ENCODE assay signal across 21 cellular contexts in genomic region chr11:69659591-69659990, GRCh38. TPM values are rescaled to one million over a fixed set of nuclear protein-coding genes. Genes with fewer than 3 reads are reported as not detected.
"Had no signal": no experiment of that assay in that cellular context is flagged by ENCODE, and none has a peak within 500 bp of the region (broad histone marks: within the 10 kb centered on the region; RNA-seq: fewer than 3 reads in every experiment).

No MANE protein-coding gene starts in this region.

- H3K36me3 ChIP-seq: breast epithelium had no signal

- H3K4me3 ChIP-seq: breast epithelium, gastrocnemius medialis, heart left ventricle, pancreas, sigmoid colon, thoracic aorta, upper lobe of left lung had no signal

- H3K27ac ChIP-seq: breast epithelium, gastrocnemius medialis, heart left ventricle, pancreas, sigmoid colon, thoracic aorta, upper lobe of left lung had no signal

- H3K4me3 Mint-ChIP-seq: activated CD4-positive, alpha-beta memory T cell treated with anti-CD3 and anti-CD28 coated beads, Interleukin-2, amount 10 ng/mL, durations not matched to agents 7 days and 5 days; activated CD8-positive, alpha-beta memory T cell treated with anti-CD3 and anti-CD28 coated beads, Interleukin-2, amount 10 ng/mL, durations not matched to agents 7 days and 5 days; stimulated activated naive B cell treated with anti-CD40 and anti-IgM and Interleukin-4, amounts not matched to agents 10 μg/mL and 1 μg/mL and 100 μg/mL, for 72 hours; T-helper 2 cell treated with Interferon-gamma antibody and Interleukin-4, amounts not matched to agents 5 μg/mL and 100 μg/mL, for 36 hours had no signal

- H3K4me1 Mint-ChIP-seq: activated CD4-positive, alpha-beta memory T cell treated with anti-CD3 and anti-CD28 coated beads, Interleukin-2, amount 10 ng/mL, durations not matched to agents 7 days and 5 days; activated CD8-positive, alpha-beta memory T cell treated with anti-CD3 and anti-CD28 coated beads, Interleukin-2, amount 10 ng/mL, durations not matched to agents 7 days and 5 days had no signal

- H3K4me1 ChIP-seq: breast epithelium, gastrocnemius medialis, pancreas had no signal

- H3K36me3 Mint-ChIP-seq: activated CD8-positive, alpha-beta memory T cell treated with anti-CD3 and anti-CD28 coated beads, Interleukin-2, amount 10 ng/mL, durations not matched to agents 7 days and 5 days had no signal

- H3K27ac Mint-ChIP-seq: activated CD4-positive, alpha-beta memory T cell treated with anti-CD3 and anti-CD28 coated beads, Interleukin-2, amount 10 ng/mL, durations not matched to agents 7 days and 5 days; activated CD8-positive, alpha-beta memory T cell treated with anti-CD3 and anti-CD28 coated beads, Interleukin-2, amount 10 ng/mL, durations not matched to agents 7 days and 5 days; activated T-helper 2 cell treated with anti-CD3 and anti-CD28 coated beads, Interferon-gamma antibody, Interleukin-2, Interleukin-4, amounts not matched to agents 10 μg/mL and 5 μg/mL and 100 μg/mL, durations not matched to agents 14 hours and 24 hours and 36 hours; stimulated activated naive B cell treated with anti-CD40 and anti-IgM and Interleukin-4, amounts not matched to agents 10 μg/mL and 1 μg/mL and 100 μg/mL, for 72 hours; T-helper 2 cell treated with Interferon-gamma antibody and Interleukin-4, amounts not matched to agents 5 μg/mL and 100 μg/mL, for 36 hours had no signal

- ATAC-seq: activated CD8-positive, alpha-beta memory T cell treated with anti-CD3 and anti-CD28 coated beads, Interleukin-2, amount 10 ng/mL, durations not matched to agents 7 days and 5 days; esophagus mucosa; gastrocnemius medialis; heart left ventricle; pancreas; stimulated activated naive B cell treated with anti-CD40 and anti-IgM and Interleukin-4, amounts not matched to agents 10 μg/mL and 1 μg/mL and 100 μg/mL, for 72 hours had no signal

- DNase-seq: activated CD4-positive, alpha-beta memory T cell treated with anti-CD3 and anti-CD28 coated beads, Interleukin-2, amount 10 ng/mL, durations not matched to agents 7 days and 5 days; activated CD4-positive, alpha-beta T cell treated with anti-CD3 and anti-CD28 coated beads for 4 hours; activated CD8-positive, alpha-beta memory T cell treated with anti-CD3 and anti-CD28 coated beads, Interleukin-2, amount 10 ng/mL, durations not matched to agents 7 days and 5 days; activated naive CD4-positive, alpha-beta T cell treated with anti-CD3 and anti-CD28 coated beads, Interleukin-2, amount 50 U/mL, for 16 hours; cerebellar nuclear complex; effector CD4-positive, alpha-beta T cell; mesendoderm; sigmoid colon; stimulated activated naive B cell treated with anti-CD40 and anti-IgM and Interleukin-4, amounts not matched to agents 10 μg/mL and 1 μg/mL and 100 μg/mL, for 72 hours had no signal

- H3K9me3 Mint-ChIP-seq: activated CD4-positive, alpha-beta memory T cell treated with anti-CD3 and anti-CD28 coated beads, Interleukin-2, amount 10 ng/mL, durations not matched to agents 7 days and 5 days; activated T-helper 2 cell treated with anti-CD3 and anti-CD28 coated beads, Interferon-gamma antibody, Interleukin-2, Interleukin-4, amounts not matched to agents 10 μg/mL and 5 μg/mL and 100 μg/mL, durations not matched to agents 14 hours and 24 hours and 36 hours; stimulated activated naive B cell treated with anti-CD40 and anti-IgM and Interleukin-4, amounts not matched to agents 10 μg/mL and 1 μg/mL and 100 μg/mL, for 72 hours; T-helper 2 cell treated with Interferon-gamma antibody and Interleukin-4, amounts not matched to agents 5 μg/mL and 100 μg/mL, for 36 hours had no signal

- H3K27me3 ChIP-seq: breast epithelium, gastrocnemius medialis, heart left ventricle, pancreas, sigmoid colon, upper lobe of left lung had no signal

- H3K9me3 ChIP-seq: breast epithelium, gastrocnemius medialis, heart left ventricle, pancreas, sigmoid colon, thoracic aorta, upper lobe of left lung had no signal

- H3K27me3 Mint-ChIP-seq: activated CD4-positive, alpha-beta memory T cell treated with anti-CD3 and anti-CD28 coated beads, Interleukin-2, amount 10 ng/mL, durations not matched to agents 7 days and 5 days; activated CD8-positive, alpha-beta memory T cell treated with anti-CD3 and anti-CD28 coated beads, Interleukin-2, amount 10 ng/mL, durations not matched to agents 7 days and 5 days; stimulated activated naive B cell treated with anti-CD40 and anti-IgM and Interleukin-4, amounts not matched to agents 10 μg/mL and 1 μg/mL and 100 μg/mL, for 72 hours had no signal

RNA-seq across cellular contexts. Expression of gene FGF19, which starts 44.2 kb away (rescaled TPM):
- total RNA-seq: activated CD4-positive, alpha-beta memory T cell treated with anti-CD3 and anti-CD28 coated beads, Interleukin-2, amount 10 ng/mL, durations not matched to agents 7 days and 5 days; activated CD8-positive, alpha-beta memory T cell treated with anti-CD3 and anti-CD28 coated beads, Interleukin-2, amount 10 ng/mL, durations not matched to agents 7 days and 5 days; activated T-helper 2 cell treated with anti-CD3 and anti-CD28 coated beads, Interferon-gamma antibody, Interleukin-2, Interleukin-4, amounts not matched to agents 10 μg/mL and 5 μg/mL and 100 μg/mL, durations not matched to agents 14 hours and 24 hours and 36 hours; astrocyte; breast epithelium; esophagus mucosa; gastrocnemius medialis; heart left ventricle; liver; sigmoid colon; thoracic aorta had no signal
- polyA plus RNA-seq: adipose tissue, heart left ventricle, sigmoid colon had no signal
